In the genomic region with DNA sequence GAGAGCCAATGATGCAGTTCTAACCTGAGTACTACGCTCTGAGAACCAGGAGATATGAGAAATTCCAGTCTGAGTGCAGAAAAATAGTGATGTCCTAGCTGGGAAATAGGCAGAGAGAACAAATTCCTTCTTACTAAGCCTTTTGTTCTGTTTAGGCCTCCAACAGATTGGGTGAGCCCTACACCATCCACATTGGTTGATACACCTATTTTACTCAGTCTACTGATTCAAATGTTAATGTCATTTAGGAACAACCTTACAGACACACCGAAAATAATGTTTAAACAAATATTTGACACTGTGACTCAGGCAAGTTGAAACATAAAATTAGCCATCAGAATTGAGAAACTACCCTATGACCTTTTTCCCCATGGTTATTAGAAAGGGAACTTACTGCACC, we compare ENCODE assay signal across 31 cellular contexts.
"Had no signal": no experiment of that assay in that cellular context is flagged by ENCODE, and none has a peak within 500 bp of the region (broad histone marks: within the 10 kb centered on the region; RNA-seq: fewer than 3 reads in every experiment).

No MANE protein-coding gene starts in this region.

- H3K9me3 ChIP-seq: adrenal gland, body of pancreas, esophagus muscularis mucosa, gastrocnemius medialis had no signal

- H3K36me3 ChIP-seq: adrenal gland, esophagus muscularis mucosa, gastrocnemius medialis, heart left ventricle, WERI-Rb-1 had no signal

- H3K4me3 ChIP-seq: adrenal gland, body of pancreas, esophagus muscularis mucosa, gastrocnemius medialis, heart left ventricle had no signal

- H3K4me1 ChIP-seq: adrenal gland, body of pancreas, esophagus muscularis mucosa, foreskin keratinocyte, gastrocnemius medialis, heart left ventricle had no signal

- H3K27me3 ChIP-seq: adrenal gland, body of pancreas, esophagus muscularis mucosa, foreskin keratinocyte, gastrocnemius medialis, heart left ventricle had no signal

- DNase-seq: activated CD4-positive, alpha-beta memory T cell treated with anti-CD3 and anti-CD28 coated beads for 36 hours; activated CD4-positive, alpha-beta T cell treated with anti-CD3 and anti-CD28 coated beads for 36 hours; activated CD4-positive, alpha-beta T cell treated with anti-CD3 and anti-CD28 coated beads, Interleukin-2, amount 10 ng/mL, durations not matched to agents 24 days and 14 days; activated CD4-positive, CD25-positive, alpha-beta regulatory T cell; activated CD4-positive, CD25-positive, alpha-beta regulatory T cell treated with anti-CD3 and anti-CD28 coated beads, Interleukin-2, amount 50 U/mL, for 72 hours; activated CD8-positive, alpha-beta memory T cell treated with anti-CD3 and anti-CD28 coated beads, Interleukin-2, amount 10 ng/mL, durations not matched to agents 7 days and 5 days; activated CD8-positive, alpha-beta memory T cell treated with anti-CD3 and anti-CD28 coated beads, Interleukin-2, amount 50 U/mL, for 4 hours; activated CD8-positive, alpha-beta T cell treated with anti-CD3 and anti-CD28 coated beads, Interleukin-2, amount 10 ng/mL, durations not matched to agents 7 days and 5 days; activated gamma-delta T cell; activated naive CD4-positive, alpha-beta T cell treated with Interleukin-2 at 50 U/mL for 16 hours; activated naive CD8-positive, alpha-beta T cell treated with anti-CD3 and anti-CD28 coated beads for 36 hours; activated naive CD8-positive, alpha-beta T cell treated with anti-CD3 and anti-CD28 coated beads, Interleukin-2, amount 50 U/mL, for 24 hours; activated T-cell treated with anti-CD3 and anti-CD28 coated beads, Interleukin-2, amount 50 U/mL, for 24 hours; activated T-cell treated with anti-CD3 and anti-CD28 coated beads, Interleukin-2, amount 50 U/mL, for 72 hours; adrenal gland; amygdala; aorta; body of pancreas; cortex of kidney; dermis blood vessel endothelial cell; effector CD4-positive, alpha-beta T cell; effector memory CD8-positive, alpha-beta T cell; foreskin keratinocyte; gastrocnemius medialis; glutamatergic neuron; heart left ventricle; T-helper 1 cell; T-helper 17 cell; T1000; WERI-Rb-1 had no signal

- H3K27ac ChIP-seq: adrenal gland, body of pancreas, esophagus muscularis mucosa, foreskin keratinocyte, gastrocnemius medialis, heart left ventricle, WERI-Rb-1 had no signal

- ATAC-seq: activated CD4-positive, alpha-beta T cell treated with anti-CD3 and anti-CD28 coated beads for 36 hours; activated CD8-positive, alpha-beta memory T cell treated with anti-CD3 and anti-CD28 coated beads, Interleukin-2, amount 10 ng/mL, durations not matched to agents 7 days and 5 days; activated CD8-positive, alpha-beta T cell treated with anti-CD3 and anti-CD28 coated beads, Interleukin-2, amount 10 ng/mL, durations not matched to agents 7 days and 5 days; activated naive CD8-positive, alpha-beta T cell treated with anti-CD3 and anti-CD28 coated beads, Interleukin-2, amount 50 U/mL, for 24 hours; activated T-cell treated with anti-CD3 and anti-CD28 coated beads, Interleukin-2, amount 50 U/mL, for 72 hours; body of pancreas; effector memory CD8-positive, alpha-beta T cell; foreskin keratinocyte; gastrocnemius medialis; heart left ventricle; T-helper 17 cell had no signal
